Comparison of ENCODE assay signal across 19 cellular contexts in genomic region chr1:24971539-24971938, GRCh38. TPM values are rescaled to one million over a fixed set of nuclear protein-coding genes. Genes with fewer than 3 reads are reported as not detected.
A peak's percentile ranks its signal among the peaks of the same experiment; 100 is the strongest.
DNase-seq lines count a peak whose midpoint lies in the region; ATAC-seq and FAIRE-seq lines count a peak whose summit lies in the region.
"Had no signal": no experiment of that assay in that cellular context is flagged by ENCODE, and none has a peak within 500 bp of the region (broad histone marks: within the 10 kb centered on the region; RNA-seq: fewer than 3 reads in every experiment).

No MANE protein-coding gene starts in this region.

- H3K9me3 ChIP-seq in SK-N-MC (ENCODE audit: low read depth, low read length) (peaks cover 7% of the 10 kb centered on the region; the same call in 1 of the 2 replicates), small intestine (ENCODE audit: control insufficient read depth, low read depth) (no peaks in the 10 kb centered on the region)
- H3K9me3 ChIP-seq: testis had no signal

- FAIRE-seq in small intestine (lab: Jason Lieb, UNC): no peak
- FAIRE-seq: D721Med, K562 had no signal

- peak; percentile 10 for ATAC-seq in activated CD8-positive, alpha-beta memory T cell treated with anti-CD3 and anti-CD28 coated beads, Interleukin-2, amount 10 ng/mL, durations not matched to agents 7 days and 5 days
- peak; percentile 27 for ATAC-seq in central memory CD8-positive, alpha-beta T cell (replicated peaks; ENCODE audit: extremely low read depth, poor library complexity, severe bottlenecking)
- no peak for ATAC-seq in stimulated activated effector memory CD8-positive, alpha-beta T cell treated with anti-CD3 and anti-CD28 coated beads, Interleukin-12 subunit alpha, Interleukin-12 subunit beta, amount 100 ng/mL, for 72 hours
- no peak for ATAC-seq in HG03095 (IDR thresholded peaks at IDR 0.05; ENCODE audit: unreplicated experiment)
- no peak for ATAC-seq in GM19463 (IDR thresholded peaks at IDR 0.05; ENCODE audit: unreplicated experiment)
- ATAC-seq: K562, left lobe of liver had no signal

- H3K9ac ChIP-seq in SK-N-MC (ENCODE audit: insufficient read length): no peak overlapping the region

- H3K27ac ChIP-seq in SK-N-MC: peak overlapping the region; percentile 57; the same call in 1 of the 2 replicates
- no peak overlapping the region for H3K27ac ChIP-seq in small intestine (ENCODE audit: low read depth in 1 of 2, low read length in 1 of 2)
- H3K27ac ChIP-seq: testis had no signal

- H3K27me3 ChIP-seq in small intestine (ENCODE audit: control insufficient read depth in 2 of 2, insufficient read depth in 2 of 2, low read length in 2 of 2): peaks cover 0 to 3% of the 10 kb centered on the region in 2 donors
- H3K27me3 ChIP-seq: testis had no signal

- no peak overlapping the region for H3K4me3 ChIP-seq in SK-N-MC
- H3K4me3 ChIP-seq in small intestine (ENCODE audit: low read depth in 1 of 2, low read length in 2 of 2): no peak overlapping the region
- H3K4me3 ChIP-seq: K562, testis had no signal

- peaks cover 29% of the 10 kb centered on the region for H3K36me3 Mint-ChIP-seq in activated CD8-positive, alpha-beta memory T cell treated with anti-CD3 and anti-CD28 coated beads, Interleukin-2, amount 10 ng/mL, durations not matched to agents 7 days and 5 days
- H3K36me3 Mint-ChIP-seq in central memory CD8-positive, alpha-beta T cell (ENCODE audit: insufficient read depth): no peaks in the 10 kb centered on the region
- peaks cover 13% of the 10 kb centered on the region for H3K36me3 Mint-ChIP-seq in stimulated activated effector memory CD8-positive, alpha-beta T cell treated with anti-CD3 and anti-CD28 coated beads, Interleukin-12 subunit alpha, Interleukin-12 subunit beta, amount 100 ng/mL, for 72 hours

- no peaks in the 10 kb centered on the region for H3K36me3 ChIP-seq in SK-N-MC (ENCODE audit: insufficient read depth, low read length)
- no peaks in the 10 kb centered on the region for H3K36me3 ChIP-seq in small intestine (ENCODE audit: control insufficient read depth in 2 of 2, insufficient read depth in 2 of 2, low read length in 2 of 2)

- WGBS in small intestine, 3 donors: 60 to 69% (median 67%) methylated on average over 6 to 7 of the region's 7 CpGs

- no peaks in the 10 kb centered on the region for H3K4me1 ChIP-seq in small intestine (ENCODE audit: control insufficient read depth in 2 of 2, insufficient read depth in 1 of 2, low read depth in 1 of 2, low read length in 1 of 2)
- H3K4me1 ChIP-seq: testis had no signal

- H3K27ac Mint-ChIP-seq in activated CD8-positive, alpha-beta memory T cell treated with anti-CD3 and anti-CD28 coated beads, Interleukin-2, amount 10 ng/mL, durations not matched to agents 7 days and 5 days: peak overlapping the region; percentile 45
- no peak overlapping the region for H3K27ac Mint-ChIP-seq in central memory CD8-positive, alpha-beta T cell (ENCODE audit: low read depth)
- H3K27ac Mint-ChIP-seq in stimulated activated effector memory CD8-positive, alpha-beta T cell treated with anti-CD3 and anti-CD28 coated beads, Interleukin-12 subunit alpha, Interleukin-12 subunit beta, amount 100 ng/mL, for 72 hours: peak overlapping the region; percentile 85
- H3K27ac Mint-ChIP-seq: HFFc6 had no signal

- no peak for DNase-seq in activated CD8-positive, alpha-beta memory T cell treated with anti-CD3 and anti-CD28 coated beads, Interleukin-2, amount 10 ng/mL, durations not matched to agents 7 days and 5 days
- DNase-seq in activated CD8-positive, alpha-beta memory T cell treated with anti-CD3 and anti-CD28 coated beads, Interleukin-2, amount 50 U/mL, for 4 hours: no peak
- DNase-seq in SK-N-MC (ENCODE audit: low read depth, low spot score): no peak
- DNase-seq in central memory CD8-positive, alpha-beta T cell (ENCODE audit: low spot score in 2 of 2): no peak
- DNase-seq in stimulated activated effector memory CD8-positive, alpha-beta T cell treated with anti-CD3 and anti-CD28 coated beads, Interleukin-12 subunit alpha, Interleukin-12 subunit beta, amount 100 ng/mL, for 72 hours (ENCODE audit: low spot score in 2 of 2): no peak
- DNase-seq in small intestine: no peak
- DNase-seq: ACHN; activated CD4-positive, CD25-positive, alpha-beta regulatory T cell; effector CD4-positive, alpha-beta T cell; HFFc6; naive B cell; NCI-H1417; NCI-H510A; testis had no signal

- H3K27me3 Mint-ChIP-seq in activated CD8-positive, alpha-beta memory T cell treated with anti-CD3 and anti-CD28 coated beads, Interleukin-2, amount 10 ng/mL, durations not matched to agents 7 days and 5 days: no peaks in the 10 kb centered on the region
- H3K27me3 Mint-ChIP-seq in central memory CD8-positive, alpha-beta T cell: no peaks in the 10 kb centered on the region

- peaks cover 21% of the 10 kb centered on the region for H3K9me3 Mint-ChIP-seq in activated CD8-positive, alpha-beta memory T cell treated with anti-CD3 and anti-CD28 coated beads, Interleukin-2, amount 10 ng/mL, durations not matched to agents 7 days and 5 days (ENCODE audit: low read depth)
- peaks cover 20% of the 10 kb centered on the region for H3K9me3 Mint-ChIP-seq in central memory CD8-positive, alpha-beta T cell
- H3K9me3 Mint-ChIP-seq in stimulated activated effector memory CD8-positive, alpha-beta T cell treated with anti-CD3 and anti-CD28 coated beads, Interleukin-12 subunit alpha, Interleukin-12 subunit beta, amount 100 ng/mL, for 72 hours: peaks cover 21% of the 10 kb centered on the region

- H3K4me1 Mint-ChIP-seq in activated CD8-positive, alpha-beta memory T cell treated with anti-CD3 and anti-CD28 coated beads, Interleukin-2, amount 10 ng/mL, durations not matched to agents 7 days and 5 days: peaks cover 67% of the 10 kb centered on the region
- peaks cover 36% of the 10 kb centered on the region for H3K4me1 Mint-ChIP-seq in central memory CD8-positive, alpha-beta T cell
- peaks cover 74% of the 10 kb centered on the region for H3K4me1 Mint-ChIP-seq in stimulated activated effector memory CD8-positive, alpha-beta T cell treated with anti-CD3 and anti-CD28 coated beads, Interleukin-12 subunit alpha, Interleukin-12 subunit beta, amount 100 ng/mL, for 72 hours

- CTCF ChIA-PET in activated CD8-positive, alpha-beta memory T cell treated with anti-CD3 and anti-CD28 coated beads, Interleukin-2, amount 10 ng/mL, durations not matched to agents 7 days and 5 days (lab: Charles Lee): interaction anchor here (0.7 to 1.8 kb wide), 8 partner anchors 11 to 66 kb away, joined by 3 to 8 read pairs (median 3); no protein-coding TSS in a partner anchor

- H3K4me3 Mint-ChIP-seq in activated CD8-positive, alpha-beta memory T cell treated with anti-CD3 and anti-CD28 coated beads, Interleukin-2, amount 10 ng/mL, durations not matched to agents 7 days and 5 days: no peak overlapping the region
- H3K4me3 Mint-ChIP-seq in central memory CD8-positive, alpha-beta T cell: no peak overlapping the region
- peak overlapping the region; percentile 23 for H3K4me3 Mint-ChIP-seq in stimulated activated effector memory CD8-positive, alpha-beta T cell treated with anti-CD3 and anti-CD28 coated beads, Interleukin-12 subunit alpha, Interleukin-12 subunit beta, amount 100 ng/mL, for 72 hours
- H3K4me3 Mint-ChIP-seq: HFFc6, naive B cell had no signal

RNA-seq across cellular contexts. Expression of gene RUNX3, which starts 41.5 kb away (rescaled TPM):
- total RNA-seq in activated CD8-positive, alpha-beta memory T cell treated with anti-CD3 and anti-CD28 coated beads, Interleukin-2, amount 10 ng/mL, durations not matched to agents 7 days and 5 days: 100 to 1,000 TPM; 224 to 246 TPM
- polyA plus RNA-seq in small intestine: 1 to 10 TPM; 1.1 to 5.4 (median 2.2) TPM
- total RNA-seq: HFFc6 had no signal

Comparison
In these comparisons a context has a peak if more than half of its experiments do, and no peak if none do; other contexts are left out.
1. ATAC-seq: peak in activated CD8-positive, alpha-beta memory T cell treated with anti-CD3 and anti-CD28 coated beads, Interleukin-2, amount 10 ng/mL, durations not matched to agents 7 days and 5 days (single experiment) and central memory CD8-positive, alpha-beta T cell (single experiment); none in stimulated activated effector memory CD8-positive, alpha-beta T cell treated with anti-CD3 and anti-CD28 coated beads, Interleukin-12 subunit alpha, Interleukin-12 subunit beta, amount 100 ng/mL, for 72 hours (single experiment), HG03095 (single experiment) and GM19463 (single experiment).